Comparison of ENCODE assay signal across 8 cellular contexts in the genomic region with DNA sequence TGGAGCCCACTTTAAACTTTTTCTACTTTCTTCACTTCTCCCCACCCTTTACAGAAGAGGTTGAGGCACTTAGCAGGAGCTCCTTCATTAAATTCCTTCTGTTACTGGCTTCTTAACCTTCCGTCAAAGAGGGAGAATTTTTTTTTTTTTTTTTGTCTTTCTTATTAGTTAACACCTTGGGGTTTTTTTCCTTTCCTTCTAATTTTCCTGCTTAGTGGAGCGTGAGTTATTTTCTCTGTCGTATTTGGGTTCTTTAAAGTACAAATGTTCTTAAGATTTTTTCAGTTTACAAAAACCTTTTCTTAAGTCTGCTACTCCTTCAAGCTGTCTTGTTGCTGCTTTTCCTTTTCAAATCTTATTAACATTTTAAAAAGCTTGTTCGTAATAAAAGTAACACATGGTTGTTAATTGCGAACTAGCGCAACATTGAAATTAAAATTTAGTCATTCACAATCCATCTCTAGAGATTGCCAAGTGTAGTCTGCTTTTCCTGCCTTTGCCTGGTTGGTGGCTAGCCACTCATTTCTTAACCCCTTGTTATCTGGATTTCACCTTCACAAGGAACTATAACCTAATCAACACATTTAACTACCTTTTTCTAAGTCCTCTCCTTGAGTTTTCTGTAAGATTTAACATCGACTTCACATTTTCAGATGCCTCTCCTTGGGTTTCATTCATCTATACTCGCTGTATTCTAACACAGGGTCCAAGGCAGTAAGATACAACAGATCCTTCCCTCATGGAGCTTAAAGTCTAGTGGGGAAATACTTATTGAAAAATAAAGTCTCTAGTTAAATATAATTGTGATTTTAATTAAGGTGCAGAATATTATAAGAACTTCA. TPM values are rescaled to one million over a fixed set of nuclear protein-coding genes. Genes with fewer than 3 reads are reported as not detected.
A peak's percentile ranks its signal among the peaks of the same experiment; 100 is the strongest.
DNase-seq lines count a peak whose midpoint lies in the region; ATAC-seq and TF ChIP-seq lines count a peak whose summit lies in the region.

No MANE protein-coding gene starts in this region.

- H3K9me3 ChIP-seq in heart right ventricle (no peaks in the 10 kb centered on the region), uterus (no peaks in the 10 kb centered on the region)

- peaks cover 29% of the 10 kb centered on the region for H3K4me1 Mint-ChIP-seq in activated naive CD8-positive, alpha-beta T cell treated with anti-CD3 and anti-CD28 coated beads, Interleukin-2, amount 50 U/mL, for 24 hours

- H3K27ac ChIP-seq in heart right ventricle, result peak overlapping the region in 8 of 10 donors; percentile 89 to 99 (median 98)
- H3K27ac ChIP-seq in uterus, result peak overlapping the region; percentile 99 to 100

- peak overlapping the region; percentile 86 for H3K4me3 Mint-ChIP-seq in activated naive CD8-positive, alpha-beta T cell treated with anti-CD3 and anti-CD28 coated beads, Interleukin-2, amount 50 U/mL, for 24 hours

- no peaks in the 10 kb centered on the region for H3K36me3 Mint-ChIP-seq in activated naive CD8-positive, alpha-beta T cell treated with anti-CD3 and anti-CD28 coated beads, Interleukin-2, amount 50 U/mL, for 24 hours (ENCODE audit: low read depth)

- TF ChIP-seq CTCF in heart right ventricle (IDR thresholded peaks at IDR 0.05) (no peak), uterus (IDR thresholded peaks at IDR 0.05) (no peak)

- intact Hi-C loops in heart right ventricle (cut with DNase I), result loop anchor here in 6 of 10 donors (5.0 to 10.0 kb wide), 4 partner anchors 46 to 139 kb away; no protein-coding TSS in a partner anchor
- intact Hi-C loops in Right ventricle myocardium superior (cut with DNase I), result no loop called here
- intact Hi-C loops in uterus (cut with DNase I; ENCODE audit: low total_unique reads), result no loop called here

- no peak for TF ChIP-seq POLR2A in uterus (IDR thresholded peaks at IDR 0.05)

- DNase-seq in heart right ventricle (no peak), Right ventricle myocardium superior (no peak), kidney tubule cell (ENCODE audit: low spot score) (peak; percentile 46), uterus (no peak), NCI-H1436 (lab: John Stamatoyannopoulos, UW) (no peak)
- no peak for DNase-seq in activated naive CD8-positive, alpha-beta T cell treated with anti-CD3 and anti-CD28 coated beads, Interleukin-2, amount 50 U/mL, for 24 hours
- no peak for DNase-seq in central memory CD4-positive, alpha-beta T cell

- no peaks in the 10 kb centered on the region for H3K9me3 Mint-ChIP-seq in activated naive CD8-positive, alpha-beta T cell treated with anti-CD3 and anti-CD28 coated beads, Interleukin-2, amount 50 U/mL, for 24 hours

- H3K4me1 ChIP-seq in heart right ventricle, result peaks cover 0 to 66% (median 41%) of the 10 kb centered on the region in 9 donors
- H3K4me1 ChIP-seq in uterus, result peaks cover 0 to 12% of the 10 kb centered on the region in 2 donors

- peaks cover 33% of the 10 kb centered on the region for H3K27me3 Mint-ChIP-seq in activated naive CD8-positive, alpha-beta T cell treated with anti-CD3 and anti-CD28 coated beads, Interleukin-2, amount 50 U/mL, for 24 hours

- H3K27ac Mint-ChIP-seq in activated naive CD8-positive, alpha-beta T cell treated with anti-CD3 and anti-CD28 coated beads, Interleukin-2, amount 50 U/mL, for 24 hours, result no peak overlapping the region

- ATAC-seq in heart right ventricle (no peak), Right ventricle myocardium superior (ENCODE audit: poor library complexity) (no peak), GM21381 (IDR thresholded peaks at IDR 0.05; ENCODE audit: unreplicated experiment) (no peak)
- no peak for ATAC-seq in activated naive CD8-positive, alpha-beta T cell treated with anti-CD3 and anti-CD28 coated beads, Interleukin-2, amount 50 U/mL, for 24 hours

- WGBS in heart right ventricle, 2 donors, result 18 to 26% methylated on average over 8 of the region's 8 CpGs

- H3K4me3 ChIP-seq in heart right ventricle (peak overlapping the region; percentile 59 to 90 (median 77)), uterus (peak overlapping the region; percentile 53 to 88)

- H3K36me3 ChIP-seq in heart right ventricle (no peaks in the 10 kb centered on the region), uterus (no peaks in the 10 kb centered on the region)

- H3K27me3 ChIP-seq in heart right ventricle (peaks cover 0 to 83% (median 56%) of the 10 kb centered on the region in 7 donors), uterus (no peaks in the 10 kb centered on the region)

RNA-seq across cellular contexts. Expression of a gene that starts 2.0 kb away (rescaled TPM):
- total RNA-seq in heart right ventricle (10 to 100 TPM; 34.4 to 69.0 (median 47.7) TPM), Right ventricle myocardium superior (50.2 TPM), uterus (100 to 1,000 TPM in 2 of 4 donors, 10 to 100 TPM in 2; 27.4 to 175 (median 69.2) TPM)
- 10 to 100 TPM in 1 of 2 donors, 1 to 10 TPM in 1; 6.7 to 10.3 TPM for polyA plus RNA-seq in heart right ventricle

Comparison
In these comparisons a context has a peak if more than half of its experiments do, and no peak if none do; other contexts are left out.
1. intact Hi-C loops: an anchor here in heart right ventricle (5.0 to 10.0 kb wide); none called in Right ventricle myocardium superior and uterus.